In the genomic region with DNA sequence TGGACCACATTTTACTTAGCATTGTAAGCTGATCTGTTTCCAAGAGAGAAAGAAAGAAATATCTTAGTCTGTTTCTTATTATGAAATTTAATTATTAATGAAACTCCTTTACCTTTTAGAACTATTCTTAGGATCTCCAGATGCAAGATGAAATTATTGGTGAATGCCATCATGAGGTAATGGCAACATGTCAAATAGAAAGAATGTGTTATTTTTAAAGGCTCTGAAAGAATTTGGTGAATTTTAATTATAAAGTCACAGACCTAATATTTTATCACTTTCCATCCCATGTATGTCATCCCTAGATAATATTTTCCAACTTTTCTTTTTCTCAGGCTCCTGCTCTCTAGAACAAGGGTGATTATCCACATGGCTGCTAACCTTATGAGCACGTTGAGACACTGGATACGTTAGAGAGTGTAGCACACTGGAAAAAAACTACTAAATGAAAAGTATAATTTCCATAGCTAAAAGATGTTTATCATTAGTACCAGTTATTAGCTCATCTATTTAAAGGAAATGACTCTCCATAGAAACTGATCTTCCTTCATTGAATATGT, we compare ENCODE assay signal across 1 cellular context.
TF ChIP-seq lines count a peak whose summit lies in the region.

No MANE protein-coding gene starts in this region.

TF ChIP-seq in A549, 52 proteins besides CTCF, POLR2A, EP300 and RAD21:
- TF ChIP-seq, protein P1, sequence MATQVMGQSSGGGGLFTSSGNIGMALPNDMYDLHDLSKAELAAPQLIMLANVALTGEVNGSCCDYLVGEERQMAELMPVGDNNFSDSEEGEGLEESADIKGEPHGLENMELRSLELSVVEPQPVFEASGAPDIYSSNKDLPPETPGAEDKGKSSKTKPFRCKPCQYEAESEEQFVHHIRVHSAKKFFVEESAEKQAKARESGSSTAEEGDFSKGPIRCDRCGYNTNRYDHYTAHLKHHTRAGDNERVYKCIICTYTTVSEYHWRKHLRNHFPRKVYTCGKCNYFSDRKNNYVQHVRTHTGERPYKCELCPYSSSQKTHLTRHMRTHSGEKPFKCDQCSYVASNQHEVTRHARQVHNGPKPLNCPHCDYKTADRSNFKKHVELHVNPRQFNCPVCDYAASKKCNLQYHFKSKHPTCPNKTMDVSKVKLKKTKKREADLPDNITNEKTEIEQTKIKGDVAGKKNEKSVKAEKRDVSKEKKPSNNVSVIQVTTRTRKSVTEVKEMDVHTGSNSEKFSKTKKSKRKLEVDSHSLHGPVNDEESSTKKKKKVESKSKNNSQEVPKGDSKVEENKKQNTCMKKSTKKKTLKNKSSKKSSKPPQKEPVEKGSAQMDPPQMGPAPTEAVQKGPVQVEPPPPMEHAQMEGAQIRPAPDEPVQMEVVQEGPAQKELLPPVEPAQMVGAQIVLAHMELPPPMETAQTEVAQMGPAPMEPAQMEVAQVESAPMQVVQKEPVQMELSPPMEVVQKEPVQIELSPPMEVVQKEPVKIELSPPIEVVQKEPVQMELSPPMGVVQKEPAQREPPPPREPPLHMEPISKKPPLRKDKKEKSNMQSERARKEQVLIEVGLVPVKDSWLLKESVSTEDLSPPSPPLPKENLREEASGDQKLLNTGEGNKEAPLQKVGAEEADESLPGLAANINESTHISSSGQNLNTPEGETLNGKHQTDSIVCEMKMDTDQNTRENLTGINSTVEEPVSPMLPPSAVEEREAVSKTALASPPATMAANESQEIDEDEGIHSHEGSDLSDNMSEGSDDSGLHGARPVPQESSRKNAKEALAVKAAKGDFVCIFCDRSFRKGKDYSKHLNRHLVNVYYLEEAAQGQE (IDR thresholded peaks at IDR 0.05), result no peak
- TF ChIP-seq, protein P2, sequence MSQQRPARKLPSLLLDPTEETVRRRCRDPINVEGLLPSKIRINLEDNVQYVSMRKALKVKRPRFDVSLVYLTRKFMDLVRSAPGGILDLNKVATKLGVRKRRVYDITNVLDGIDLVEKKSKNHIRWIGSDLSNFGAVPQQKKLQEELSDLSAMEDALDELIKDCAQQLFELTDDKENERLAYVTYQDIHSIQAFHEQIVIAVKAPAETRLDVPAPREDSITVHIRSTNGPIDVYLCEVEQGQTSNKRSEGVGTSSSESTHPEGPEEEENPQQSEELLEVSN (IDR thresholded peaks at IDR 0.05; ENCODE audit: borderline replicate concordance, low read depth), result no peak
- TF ChIP-seq, protein P3, sequence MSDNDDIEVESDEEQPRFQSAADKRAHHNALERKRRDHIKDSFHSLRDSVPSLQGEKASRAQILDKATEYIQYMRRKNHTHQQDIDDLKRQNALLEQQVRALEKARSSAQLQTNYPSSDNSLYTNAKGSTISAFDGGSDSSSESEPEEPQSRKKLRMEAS (IDR thresholded peaks at IDR 0.05), result no peak
- TF ChIP-seq NPAS2 (CRISPR knock-in tag; IDR thresholded peaks at IDR 0.05; ENCODE audit: borderline replicate concordance), result no peak
- TF ChIP-seq FOXS1 (CRISPR knock-in tag; IDR thresholded peaks at IDR 0.05), result no peak
- TF ChIP-seq, protein P4, sequence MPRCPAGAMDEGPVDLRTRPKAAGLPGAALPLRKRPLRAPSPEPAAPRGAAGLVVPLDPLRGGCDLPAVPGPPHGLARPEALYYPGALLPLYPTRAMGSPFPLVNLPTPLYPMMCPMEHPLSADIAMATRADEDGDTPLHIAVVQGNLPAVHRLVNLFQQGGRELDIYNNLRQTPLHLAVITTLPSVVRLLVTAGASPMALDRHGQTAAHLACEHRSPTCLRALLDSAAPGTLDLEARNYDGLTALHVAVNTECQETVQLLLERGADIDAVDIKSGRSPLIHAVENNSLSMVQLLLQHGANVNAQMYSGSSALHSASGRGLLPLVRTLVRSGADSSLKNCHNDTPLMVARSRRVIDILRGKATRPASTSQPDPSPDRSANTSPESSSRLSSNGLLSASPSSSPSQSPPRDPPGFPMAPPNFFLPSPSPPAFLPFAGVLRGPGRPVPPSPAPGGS (IDR thresholded peaks at IDR 0.05), result no peak
- TF ChIP-seq ZC3H11A (IDR thresholded peaks at IDR 0.05), result no peak
- TF ChIP-seq POLR2AphosphoS2 (conservative IDR thresholded peaks at IDR 0.05; ENCODE audit: low read length), result no peak
- TF ChIP-seq EHF (CRISPR knock-in tag; IDR thresholded peaks at IDR 0.05), result no peak
- TF ChIP-seq ZSCAN20 (CRISPR knock-in tag; IDR thresholded peaks at IDR 0.05), result no peak
- no peak for TF ChIP-seq RCOR1 (IDR thresholded peaks at IDR 0.05; ENCODE audit: low read depth, low read length)
- no peak for TF ChIP-seq PHF8 (IDR thresholded peaks at IDR 0.05; ENCODE audit: borderline replicate concordance, low read depth)
- TF ChIP-seq FOSL2 (IDR thresholded peaks at IDR 0.05), result no peak
- TF ChIP-seq FOSL2 (CRISPR knock-in tag; IDR thresholded peaks at IDR 0.05), result no peak
- TF ChIP-seq CBX8 (IDR thresholded peaks at IDR 0.05), result no peak
- no peak for TF ChIP-seq JUNB (IDR thresholded peaks at IDR 0.05)
- no peak for TF ChIP-seq MYC (IDR thresholded peaks at IDR 0.05; ENCODE audit: borderline replicate concordance, low read length)
- TF ChIP-seq, protein P5, sequence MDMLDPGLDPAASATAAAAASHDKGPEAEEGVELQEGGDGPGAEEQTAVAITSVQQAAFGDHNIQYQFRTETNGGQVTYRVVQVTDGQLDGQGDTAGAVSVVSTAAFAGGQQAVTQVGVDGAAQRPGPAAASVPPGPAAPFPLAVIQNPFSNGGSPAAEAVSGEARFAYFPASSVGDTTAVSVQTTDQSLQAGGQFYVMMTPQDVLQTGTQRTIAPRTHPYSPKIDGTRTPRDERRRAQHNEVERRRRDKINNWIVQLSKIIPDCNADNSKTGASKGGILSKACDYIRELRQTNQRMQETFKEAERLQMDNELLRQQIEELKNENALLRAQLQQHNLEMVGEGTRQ (IDR thresholded peaks at IDR 0.05), result no peak
- no peak for TF ChIP-seq KDM5A (IDR thresholded peaks at IDR 0.05)
